ENCODE assay signal across 1 cellular context in the genomic region with DNA sequence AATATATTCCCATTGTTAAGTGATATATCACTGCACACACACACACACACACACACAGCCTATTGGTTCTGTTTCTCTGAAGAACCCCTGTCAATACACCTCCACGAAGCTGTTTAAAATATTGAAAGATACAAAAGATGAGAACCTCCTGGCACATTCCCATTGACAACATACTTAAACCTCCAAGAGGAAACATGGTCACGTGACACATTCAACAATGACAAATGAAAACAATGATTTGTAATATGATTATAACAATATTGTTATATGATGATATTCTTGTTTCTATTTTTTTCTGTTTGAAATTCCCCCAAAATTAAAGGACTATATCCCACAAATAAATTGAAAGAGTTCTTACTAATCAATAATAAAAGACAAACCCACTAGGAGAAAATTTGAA.
TF ChIP-seq lines count a peak whose summit lies in the region.

No MANE protein-coding gene starts in this region.

TF ChIP-seq in K562, 482 proteins besides CTCF, POLR2A, EP300 and RAD21 (continued from another document):
- TF ChIP-seq GTF3C2 (IDR thresholded peaks at IDR 0.05; ENCODE audit: borderline replicate concordance, extremely low read depth, insufficient read length) (no peak), NR2F6 (CRISPR knock-in tag; IDR thresholded peaks at IDR 0.05) (no peak), HCFC1 (IDR thresholded peaks at IDR 0.05; ENCODE audit: low read depth, low read length) (no peak)
